In genomic region chr11:76224461-76225121, GRCh38 we compare ENCODE assay signal across 2 cellular contexts.
TF ChIP-seq lines count a peak whose summit lies in the region.

No MANE protein-coding gene starts in this region.

TF ChIP-seq in HCT116, 20 proteins besides CTCF, POLR2A, EP300 and RAD21:
- TF ChIP-seq SP1 (IDR thresholded peaks at IDR 0.05; ENCODE audit: low read depth) = no peak
- no peak for TF ChIP-seq ZFX (IDR thresholded peaks at IDR 0.05)
- TF ChIP-seq YY1 (IDR thresholded peaks at IDR 0.05; ENCODE audit: extremely low read depth, insufficient replicate concordance, low read depth, low read length) = no peak
- TF ChIP-seq TCF7L2 (IDR thresholded peaks at IDR 0.05; ENCODE audit: borderline replicate concordance, extremely low read depth, insufficient read depth, insufficient read length) = no peak
- TF ChIP-seq SRF (IDR thresholded peaks at IDR 0.05; ENCODE audit: low read depth) = no peak
- TF ChIP-seq, protein P1, sequence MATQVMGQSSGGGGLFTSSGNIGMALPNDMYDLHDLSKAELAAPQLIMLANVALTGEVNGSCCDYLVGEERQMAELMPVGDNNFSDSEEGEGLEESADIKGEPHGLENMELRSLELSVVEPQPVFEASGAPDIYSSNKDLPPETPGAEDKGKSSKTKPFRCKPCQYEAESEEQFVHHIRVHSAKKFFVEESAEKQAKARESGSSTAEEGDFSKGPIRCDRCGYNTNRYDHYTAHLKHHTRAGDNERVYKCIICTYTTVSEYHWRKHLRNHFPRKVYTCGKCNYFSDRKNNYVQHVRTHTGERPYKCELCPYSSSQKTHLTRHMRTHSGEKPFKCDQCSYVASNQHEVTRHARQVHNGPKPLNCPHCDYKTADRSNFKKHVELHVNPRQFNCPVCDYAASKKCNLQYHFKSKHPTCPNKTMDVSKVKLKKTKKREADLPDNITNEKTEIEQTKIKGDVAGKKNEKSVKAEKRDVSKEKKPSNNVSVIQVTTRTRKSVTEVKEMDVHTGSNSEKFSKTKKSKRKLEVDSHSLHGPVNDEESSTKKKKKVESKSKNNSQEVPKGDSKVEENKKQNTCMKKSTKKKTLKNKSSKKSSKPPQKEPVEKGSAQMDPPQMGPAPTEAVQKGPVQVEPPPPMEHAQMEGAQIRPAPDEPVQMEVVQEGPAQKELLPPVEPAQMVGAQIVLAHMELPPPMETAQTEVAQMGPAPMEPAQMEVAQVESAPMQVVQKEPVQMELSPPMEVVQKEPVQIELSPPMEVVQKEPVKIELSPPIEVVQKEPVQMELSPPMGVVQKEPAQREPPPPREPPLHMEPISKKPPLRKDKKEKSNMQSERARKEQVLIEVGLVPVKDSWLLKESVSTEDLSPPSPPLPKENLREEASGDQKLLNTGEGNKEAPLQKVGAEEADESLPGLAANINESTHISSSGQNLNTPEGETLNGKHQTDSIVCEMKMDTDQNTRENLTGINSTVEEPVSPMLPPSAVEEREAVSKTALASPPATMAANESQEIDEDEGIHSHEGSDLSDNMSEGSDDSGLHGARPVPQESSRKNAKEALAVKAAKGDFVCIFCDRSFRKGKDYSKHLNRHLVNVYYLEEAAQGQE (IDR thresholded peaks at IDR 0.05; ENCODE audit: low read depth) = no peak
- no peak for TF ChIP-seq ZBTB33 (IDR thresholded peaks at IDR 0.05; ENCODE audit: extremely low read depth, insufficient replicate concordance, low read length)
- TF ChIP-seq EZH2 (IDR thresholded peaks at IDR 0.05) = no peak
- no peak for TF ChIP-seq CBX3 (IDR thresholded peaks at IDR 0.05; ENCODE audit: low read depth)
- no peak for TF ChIP-seq EZH2phosphoT487 (IDR thresholded peaks at IDR 0.05; ENCODE audit: borderline replicate concordance)
- TF ChIP-seq POLR2AphosphoS5 (IDR thresholded peaks at IDR 0.05; ENCODE audit: low read depth, low read length) = no peak
- TF ChIP-seq FOSL1 (IDR thresholded peaks at IDR 0.05; ENCODE audit: low read depth) = no peak
- no peak for TF ChIP-seq CEBPB (IDR thresholded peaks at IDR 0.05; ENCODE audit: low read depth)
- no peak for TF ChIP-seq JUND (IDR thresholded peaks at IDR 0.05)
TF ChIP-seq in HCT116: peak in this region for 0.

TF ChIP-seq in K562, 482 proteins besides CTCF, POLR2A, EP300 and RAD21:
- TF ChIP-seq TBL1XR1 (IDR thresholded peaks at IDR 0.05; ENCODE audit: low read length in 2 of 2) = no peak
- TF ChIP-seq RBM22 (IDR thresholded peaks at IDR 0.05; ENCODE audit: low read depth, low read length, poor library complexity, severe bottlenecking) = no peak
- no peak for TF ChIP-seq RBM17 (IDR thresholded peaks at IDR 0.05; ENCODE audit: borderline replicate concordance, low read depth, low read length)
- TF ChIP-seq ZNF778 (CRISPR knock-in tag; IDR thresholded peaks at IDR 0.05) = no peak
- TF ChIP-seq RBM25 (IDR thresholded peaks at IDR 0.05; ENCODE audit: low read depth, low read length, severe bottlenecking) = peak; percentile 86
- TF ChIP-seq ZNF316 (IDR thresholded peaks at IDR 0.05) = no peak
- no peak for TF ChIP-seq PRMT5 (CRISPR knock-in tag; IDR thresholded peaks at IDR 0.05)
- TF ChIP-seq KLF16 (IDR thresholded peaks at IDR 0.05) = no peak
- TF ChIP-seq CBFA2T3 (IDR thresholded peaks at IDR 0.05) = no peak
- TF ChIP-seq, protein P2, sequence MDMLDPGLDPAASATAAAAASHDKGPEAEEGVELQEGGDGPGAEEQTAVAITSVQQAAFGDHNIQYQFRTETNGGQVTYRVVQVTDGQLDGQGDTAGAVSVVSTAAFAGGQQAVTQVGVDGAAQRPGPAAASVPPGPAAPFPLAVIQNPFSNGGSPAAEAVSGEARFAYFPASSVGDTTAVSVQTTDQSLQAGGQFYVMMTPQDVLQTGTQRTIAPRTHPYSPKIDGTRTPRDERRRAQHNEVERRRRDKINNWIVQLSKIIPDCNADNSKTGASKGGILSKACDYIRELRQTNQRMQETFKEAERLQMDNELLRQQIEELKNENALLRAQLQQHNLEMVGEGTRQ (CRISPR knock-in tag; IDR thresholded peaks at IDR 0.05) = no peak
- TF ChIP-seq KDM1A (IDR thresholded peaks at IDR 0.05) = peak; percentile 24 to 34; a peak in 1 of 4 replicates
- TF ChIP-seq BCOR (IDR thresholded peaks at IDR 0.05) = 0 out of 2 replicates have a peak, but pooled peaks have one; percentile 42
- TF ChIP-seq MCM3 (IDR thresholded peaks at IDR 0.05) = no peak
- TF ChIP-seq ETV1 (tag; conservative IDR thresholded peaks at IDR 0.05; ENCODE audit: low read depth) = no peak
TF ChIP-seq in K562: peak in this region for 3.
